In the genomic region with DNA sequence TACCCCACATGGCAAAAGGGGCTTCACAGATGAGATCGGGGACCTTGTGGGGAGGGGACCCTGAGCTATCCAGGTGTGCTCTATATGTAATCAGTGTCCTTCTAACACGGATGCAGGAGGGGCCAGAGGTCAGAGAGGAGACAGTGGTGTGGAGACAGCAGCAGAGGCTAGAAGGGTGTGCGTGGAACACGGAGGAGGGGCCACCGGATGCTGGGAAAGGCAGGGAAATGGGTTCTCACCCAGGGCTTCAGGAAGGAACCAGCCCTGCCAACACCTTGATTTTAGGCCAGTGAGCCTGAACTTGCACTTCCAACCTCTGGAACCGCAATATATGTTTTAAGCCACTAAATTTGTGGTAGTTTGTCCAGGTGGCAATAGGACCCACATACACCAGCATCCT, we compare ENCODE assay signal across 22 cellular contexts. TPM values are rescaled to one million over a fixed set of nuclear protein-coding genes. Genes with fewer than 3 reads are reported as not detected.
DNase-seq lines count a peak whose midpoint lies in the region; ATAC-seq, FAIRE-seq and TF ChIP-seq lines count a peak whose summit lies in the region.
"Had no signal": no experiment of that assay in that cellular context is flagged by ENCODE, and none has a peak within 500 bp of the region (broad histone marks: within the 10 kb centered on the region; RNA-seq: fewer than 3 reads in every experiment).

No MANE protein-coding gene starts in this region.

- H3K9me3 ChIP-seq in neuronal stem cell (replicated peaks in 1 of 2; ENCODE audit: control insufficient read depth in 2 of 2, insufficient read depth in 1 of 2, low read depth in 1 of 2, low read length in 2 of 2): no peaks in the 10 kb centered on the region
- H3K9me3 ChIP-seq: A549 had no signal

- H2AFZ ChIP-seq in neuronal stem cell (ENCODE audit: low read length): no peak overlapping the region

- no CpG with 5 or more reads among the region's 6 CpGs for WGBS in neuronal stem cell (ENCODE audit: extremely low coverage in 2 of 2, insufficient read length in 2 of 2, insufficient replicate concordance in 1 of 2), 2 donors

- no peak overlapping the region for H2BK12ac ChIP-seq in neuronal stem cell (ENCODE audit: low read length)

- H2BK120ac ChIP-seq in neuronal stem cell (ENCODE audit: low read depth, low read length): no peak overlapping the region

- no peak for ATAC-seq in WTC11
- no peak for ATAC-seq in GM21576 (IDR thresholded peaks at IDR 0.05; ENCODE audit: unreplicated experiment)
- ATAC-seq: A549; CD8-positive, alpha-beta T cell had no signal

- H3K4ac ChIP-seq in neuronal stem cell (ENCODE audit: low read length): no peak overlapping the region

- H3K27ac ChIP-seq in neuronal stem cell (replicated peaks; ENCODE audit: low read length): no peak overlapping the region
- H3K27ac ChIP-seq: A549 had no signal

- H3K14ac ChIP-seq in neuronal stem cell (ENCODE audit: low read length): no peak overlapping the region

- H3K27me3 ChIP-seq in neuronal stem cell (ENCODE audit: control insufficient read depth in 3 of 3, insufficient read depth in 3 of 3, low read depth in 1 of 3, low read length in 3 of 3): no peaks in the 10 kb centered on the region

- no peak overlapping the region for H3K23ac ChIP-seq in neuronal stem cell (ENCODE audit: low read depth, low read length, poor library complexity)

- TF ChIP-seq CTCF in WTC11 (IDR thresholded peaks at IDR 0.05) (no peak), chondrocyte (IDR thresholded peaks at IDR 0.05) (no peak)

- H3K27me3 Mint-ChIP-seq in WTC11 (ENCODE audit: low read depth): no peaks in the 10 kb centered on the region
- peaks cover 10% of the 10 kb centered on the region for H3K27me3 Mint-ChIP-seq in chondrocyte (ENCODE audit: low read depth)

- H3K36me3 ChIP-seq in neuronal stem cell (replicated peaks in 1 of 2; ENCODE audit: control insufficient read depth in 2 of 2, insufficient read depth in 2 of 2, low read length in 2 of 2): peaks cover 2 to 17% of the 10 kb centered on the region in 2 donors

- H3K27ac Mint-ChIP-seq in WTC11: peak overlapping the region; percentile 76
- no peak overlapping the region for H3K27ac Mint-ChIP-seq in chondrocyte (ENCODE audit: unreplicated experiment)
- H3K27ac Mint-ChIP-seq: CD8-positive, alpha-beta T cell; HFFc6 had no signal

- FAIRE-seq in GM12891 (lab: Jason Lieb, UNC): no peak
- FAIRE-seq: A549, D721Med, G401.6, GM12892, GM19239 had no signal

- H2BK15ac ChIP-seq in neuronal stem cell (ENCODE audit: low read length): peak overlapping the region; percentile 3

- DNase-seq in WTC11 (ENCODE audit: low spot score) (no peak), chondrocyte (ENCODE audit: low spot score) (peak; percentile 61), neuronal stem cell (ENCODE audit: low spot score) (no peak), NCI-H1436 (lab: John Stamatoyannopoulos, UW) (no peak), GM12891 (ENCODE audit: insufficient read length, low spot score) (no peak)
- DNase-seq: CD8-positive, alpha-beta T cell; COR-L47; DMS153; DMS79 treated with DMSO at 0.1 percent for 48 hours; EL; HCEC 1CT; HFFc6 had no signal

- no peak overlapping the region for H2BK5ac ChIP-seq in neuronal stem cell (ENCODE audit: low read length)

- no peak overlapping the region for H3K4me3 Mint-ChIP-seq in WTC11
- no peak overlapping the region for H3K4me3 Mint-ChIP-seq in chondrocyte (ENCODE audit: unreplicated experiment)
- H3K4me3 Mint-ChIP-seq: CD14-positive monocyte; CD8-positive, alpha-beta T cell; HFFc6 had no signal

- H2AK5ac ChIP-seq in neuronal stem cell (ENCODE audit: low read depth, low read length): peak overlapping the region; percentile 10

- H3K9ac ChIP-seq in neuronal stem cell (ENCODE audit: low read depth, low read length, poor library complexity): no peak overlapping the region

- POLR2A ChIA-PET in WTC11 (lab: Charles Lee): no interaction called here

- H4K8ac ChIP-seq in neuronal stem cell (ENCODE audit: low read depth, low read length): no peak overlapping the region

- H4K91ac ChIP-seq in neuronal stem cell (ENCODE audit: low read depth, low read length, poor library complexity): no peak overlapping the region

- no peaks in the 10 kb centered on the region for H3K79me1 ChIP-seq in neuronal stem cell (ENCODE audit: low read depth, low read length)

- H3K36me3 Mint-ChIP-seq in WTC11 (peaks cover 1% of the 10 kb centered on the region; the same call in 1 of the 2 replicates), chondrocyte (ENCODE audit: low read depth) (peaks cover 2% of the 10 kb centered on the region)

- no peak for TF ChIP-seq POLR2A in GM12891 (IDR thresholded peaks at IDR 0.05; ENCODE audit: low read depth, low read length)

- H3K4me3 ChIP-seq in neuronal stem cell (ENCODE audit: low read length in 2 of 2): no peak overlapping the region
- H3K4me3 ChIP-seq: A549 had no signal

- H3K9me3 Mint-ChIP-seq in WTC11 (no peaks in the 10 kb centered on the region), chondrocyte (ENCODE audit: low read depth) (no peaks in the 10 kb centered on the region)
- H3K9me3 Mint-ChIP-seq: CD8-positive, alpha-beta T cell; HFFc6 had no signal

- peaks cover 24 to 32% of the 10 kb centered on the region in 2 donors for H3K4me1 ChIP-seq in neuronal stem cell (ENCODE audit: control insufficient read depth in 2 of 2, insufficient read depth in 1 of 2, low read depth in 1 of 2, low read length in 2 of 2)
- H3K4me1 ChIP-seq: A549 had no signal

- H3K4me2 ChIP-seq in neuronal stem cell (ENCODE audit: insufficient read depth, low read length, poor library complexity, severe bottlenecking): no peak overlapping the region
- H3K4me2 ChIP-seq: A549 had no signal

- H3K18ac ChIP-seq in neuronal stem cell (ENCODE audit: low read length): no peak overlapping the region

- CTCF ChIA-PET in WTC11 (lab: Charles Lee): interaction anchor here (1.1 to 10.2 kb wide), 4 partner anchors 16 to 90 kb away, joined by 3 to 131 read pairs (median 5); no protein-coding TSS in a partner anchor

- H3K4me1 Mint-ChIP-seq in WTC11: peaks cover 17% of the 10 kb centered on the region
- H3K4me1 Mint-ChIP-seq in chondrocyte (ENCODE audit: low read depth): no peaks in the 10 kb centered on the region
- H3K4me1 Mint-ChIP-seq: CD14-positive monocyte had no signal

TF ChIP-seq in WTC11, 78 proteins besides CTCF, POLR2A, EP300 and RAD21 (continues in another document):
- TF ChIP-seq JUN (CRISPR knock-in tag; IDR thresholded peaks at IDR 0.05): no peak
- no peak for TF ChIP-seq ZNF317 (CRISPR knock-in tag; IDR thresholded peaks at IDR 0.05; ENCODE audit: borderline replicate concordance, low read depth)
- no peak for TF ChIP-seq CBFB (CRISPR knock-in tag; IDR thresholded peaks at IDR 0.05; ENCODE audit: low read depth)
- TF ChIP-seq, protein P1, sequence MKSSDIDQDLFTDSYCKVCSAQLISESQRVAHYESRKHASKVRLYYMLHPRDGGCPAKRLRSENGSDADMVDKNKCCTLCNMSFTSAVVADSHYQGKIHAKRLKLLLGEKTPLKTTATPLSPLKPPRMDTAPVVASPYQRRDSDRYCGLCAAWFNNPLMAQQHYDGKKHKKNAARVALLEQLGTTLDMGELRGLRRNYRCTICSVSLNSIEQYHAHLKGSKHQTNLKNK (CRISPR knock-in tag; IDR thresholded peaks at IDR 0.05): no peak
- no peak for TF ChIP-seq OVOL2 (CRISPR knock-in tag; IDR thresholded peaks at IDR 0.05; ENCODE audit: borderline replicate concordance)
- TF ChIP-seq, protein P2, sequence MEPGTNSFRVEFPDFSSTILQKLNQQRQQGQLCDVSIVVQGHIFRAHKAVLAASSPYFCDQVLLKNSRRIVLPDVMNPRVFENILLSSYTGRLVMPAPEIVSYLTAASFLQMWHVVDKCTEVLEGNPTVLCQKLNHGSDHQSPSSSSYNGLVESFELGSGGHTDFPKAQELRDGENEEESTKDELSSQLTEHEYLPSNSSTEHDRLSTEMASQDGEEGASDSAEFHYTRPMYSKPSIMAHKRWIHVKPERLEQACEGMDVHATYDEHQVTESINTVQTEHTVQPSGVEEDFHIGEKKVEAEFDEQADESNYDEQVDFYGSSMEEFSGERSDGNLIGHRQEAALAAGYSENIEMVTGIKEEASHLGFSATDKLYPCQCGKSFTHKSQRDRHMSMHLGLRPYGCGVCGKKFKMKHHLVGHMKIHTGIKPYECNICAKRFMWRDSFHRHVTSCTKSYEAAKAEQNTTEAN (CRISPR knock-in tag; IDR thresholded peaks at IDR 0.05): no peak

TF ChIP-seq in GM12891, 5 proteins besides CTCF, POLR2A, EP300 and RAD21:
- TF ChIP-seq SPI1 (IDR thresholded peaks at IDR 0.05; ENCODE audit: low read depth, low read length) (no peak), TAF1 (IDR thresholded peaks at IDR 0.05; ENCODE audit: low read depth, low read length) (no peak), PAX5 (IDR thresholded peaks at IDR 0.05; ENCODE audit: insufficient read depth, low read length, severe bottlenecking) (no peak)

RNA-seq across cellular contexts. Expression of a gene that starts 4.6 kb away (rescaled TPM):
- total RNA-seq in WTC11 (2021): not detected in 3 replicates
- not detected in 3 replicates for total RNA-seq in chondrocyte
- 0.32 TPM for polyA plus RNA-seq in neuronal stem cell (2013, experiment 1 of 2)
- 0.18 TPM for polyA plus RNA-seq in neuronal stem cell (2013, experiment 2 of 2)
- polyA plus RNA-seq in GM12891 (2012; ENCODE audit: low read depth, missing spikeins): not detected
- total RNA-seq: CD8-positive, alpha-beta T cell; H4; HFFc6 had no signal
- polyA plus RNA-seq: A549, AG04450, BJ, CD14-positive monocyte had no signal
